8 cellular contexts compared by ENCODE assay signal in genomic region chr10:15167411-15168295, GRCh38. TPM values are rescaled to one million over a fixed set of nuclear protein-coding genes. Genes with fewer than 3 reads are reported as not detected.
DNase-seq lines count a peak whose midpoint lies in the region; ATAC-seq and TF ChIP-seq lines count a peak whose summit lies in the region.

No MANE protein-coding gene starts in this region.

- peak overlapping the region; percentile 67 for H3K4me3 ChIP-seq in CD8-positive, alpha-beta memory T cell (ENCODE audit: low read length)
- H3K4me3 ChIP-seq in SK-N-SH (ENCODE audit: low read depth in 2 of 2, low read length in 1 of 2) (peak overlapping the region; percentile 77 to 92), right atrium auricular region (peak overlapping the region; percentile 87 to 99)

- peaks cover 59 to 74% (median 67%) of the 10 kb centered on the region in 3 donors for H3K4me1 Mint-ChIP-seq in CD8-positive, alpha-beta memory T cell
- peaks cover 23% of the 10 kb centered on the region for H3K4me1 Mint-ChIP-seq in progenitor cell of endocrine pancreas (ENCODE audit: low read depth)

- H3F3A ChIP-seq in SK-N-SH (replicated peaks; ENCODE audit: insufficient read depth), result no peaks in the 10 kb centered on the region

- peak; percentile 10 to 66 (median 30) for DNase-seq in CD8-positive, alpha-beta memory T cell
- peak; percentile 78 for DNase-seq in SK-N-SH
- peak in 39 of 56 donors; percentile 7 to 67 (median 41) for DNase-seq in amygdala (lab: John Stamatoyannopoulos, UW)
- peak; percentile 63 for DNase-seq in right atrium auricular region (ENCODE audit: low spot score)
- DNase-seq in progenitor cell of endocrine pancreas (ENCODE audit: low spot score, unreplicated experiment), result peak; percentile 61
- DNase-seq in amniotic stem cell (lab: John Stamatoyannopoulos, UW), result no peak

- POLR2A ChIA-PET in CD8-positive, alpha-beta memory T cell (lab: Charles Lee), result interaction anchor here (0.6 to 2.9 kb wide), 7 partner anchors 18 to 644 kb away, joined by 3 to 20 read pairs (median 5); partner anchors contain the start of genes MEIG1 and RPP38
- POLR2A ChIA-PET in SK-N-SH (lab: Yijun Ruan, JAX), result interaction anchor here (0.6 kb wide), 1 partner anchor 214 kb away, joined by 7 read pairs; no protein-coding TSS in a partner anchor

- H3K79me2 ChIP-seq in SK-N-SH (ENCODE audit: insufficient read depth), result peaks cover 53% of the 10 kb centered on the region

- no peaks in the 10 kb centered on the region for H3K9me3 ChIP-seq in CD8-positive, alpha-beta memory T cell (ENCODE audit: low read length)
- H3K9me3 ChIP-seq in SK-N-SH (no peaks in the 10 kb centered on the region), right atrium auricular region (no peaks in the 10 kb centered on the region)

- H3K36me3 Mint-ChIP-seq in CD8-positive, alpha-beta memory T cell, result peaks cover 0 to 15% (median 0%) of the 10 kb centered on the region in 3 donors
- peaks cover 2% of the 10 kb centered on the region for H3K36me3 Mint-ChIP-seq in progenitor cell of endocrine pancreas (ENCODE audit: insufficient read depth)

- H3K9me3 Mint-ChIP-seq in CD8-positive, alpha-beta memory T cell, result no peaks in the 10 kb centered on the region
- no peaks in the 10 kb centered on the region for H3K9me3 Mint-ChIP-seq in progenitor cell of endocrine pancreas (ENCODE audit: low read depth)

- CTCF ChIA-PET in CD8-positive, alpha-beta memory T cell (lab: Charles Lee), result interaction anchor here (0.6 to 3.2 kb wide), 14 partner anchors 9 to 204 kb away, joined by 3 to 15 read pairs (median 3); partner anchors contain the start of gene FAM171A1
- CTCF ChIA-PET in SK-N-SH (lab: Yijun Ruan, JAX), result interaction anchor here (0.5 to 2.0 kb wide), 8 partner anchors 9 to 1390 kb away, joined by 3 to 7 read pairs (median 4); partner anchors contain the start of gene FAM171A1

- WGBS in SK-N-SH (ENCODE audit: low lambda C conversion rate), result under 1% methylated on average over 17 of the region's 55 CpGs

- no peak for TF ChIP-seq RAD21 in SK-N-SH (IDR thresholded peaks at IDR 0.05; ENCODE audit: low read length)

- H3K9me2 ChIP-seq in SK-N-SH, result no peaks in the 10 kb centered on the region

- H3K27ac Mint-ChIP-seq in CD8-positive, alpha-beta memory T cell, result peak overlapping the region; percentile 16 to 97 (median 92)
- H3K27ac Mint-ChIP-seq in progenitor cell of endocrine pancreas, result peak overlapping the region; percentile 94

- peak overlapping the region; percentile 88 for H3K4me2 ChIP-seq in SK-N-SH

- peak overlapping the region; percentile 85 for H2AFZ ChIP-seq in SK-N-SH (ENCODE audit: low read depth)

- peak overlapping the region; percentile 83 for H3K9ac ChIP-seq in SK-N-SH

- H3K27me3 Mint-ChIP-seq in CD8-positive, alpha-beta memory T cell, result no peaks in the 10 kb centered on the region
- H3K27me3 Mint-ChIP-seq in progenitor cell of endocrine pancreas, result no peaks in the 10 kb centered on the region

- no peaks in the 10 kb centered on the region for H3K36me3 ChIP-seq in CD8-positive, alpha-beta memory T cell (ENCODE audit: insufficient read depth, low read length)
- H3K36me3 ChIP-seq in SK-N-SH (replicated peaks in 1 of 2; ENCODE audit: control insufficient read depth in 1 of 2, insufficient read depth in 2 of 2, low read length in 1 of 2), result no peaks in the 10 kb centered on the region
- H3K36me3 ChIP-seq in right atrium auricular region, result no peaks in the 10 kb centered on the region

- H3K27ac ChIP-seq in CD8-positive, alpha-beta memory T cell (ENCODE audit: low read depth, low read length), result peak overlapping the region; percentile 28
- H3K27ac ChIP-seq in SK-N-SH (ENCODE audit: low read depth in 2 of 2, low read length in 1 of 2) (peak overlapping the region; percentile 73 to 88), right atrium auricular region (peak overlapping the region; percentile 92 to 93)

- peak; percentile 57 for TF ChIP-seq CTCF in SK-N-SH (IDR thresholded peaks at IDR 0.05)
- peak; percentile 20 to 61 for TF ChIP-seq CTCF in right atrium auricular region (IDR thresholded peaks at IDR 0.05)
- peak; percentile 64 for TF ChIP-seq CTCF in progenitor cell of endocrine pancreas (IDR thresholded peaks at IDR 0.05; ENCODE audit: unreplicated experiment)

- H3K27me3 ChIP-seq in CD8-positive, alpha-beta memory T cell (ENCODE audit: insufficient read depth, low read length, poor library complexity, severe bottlenecking), result no peaks in the 10 kb centered on the region
- H3K27me3 ChIP-seq in SK-N-SH (ENCODE audit: insufficient read depth) (no peaks in the 10 kb centered on the region), right atrium auricular region (no peaks in the 10 kb centered on the region)

- no peak for TF ChIP-seq EP300 in SK-N-SH (IDR thresholded peaks at IDR 0.05; ENCODE audit: borderline replicate concordance in 1 of 2, low read depth in 1 of 2, low read length in 1 of 2)

- peaks cover 15% of the 10 kb centered on the region; the same call in 1 of the 2 replicates for H4K20me1 ChIP-seq in SK-N-SH (ENCODE audit: insufficient read depth)

- peak overlapping the region; percentile 90 to 97 (median 95) for H3K4me3 Mint-ChIP-seq in CD8-positive, alpha-beta memory T cell
- peak overlapping the region; percentile 87 for H3K4me3 Mint-ChIP-seq in progenitor cell of endocrine pancreas (ENCODE audit: low read depth)

- H3K4me1 ChIP-seq in CD8-positive, alpha-beta memory T cell (ENCODE audit: insufficient read depth, low read length), result peaks cover 55% of the 10 kb centered on the region
- H3K4me1 ChIP-seq in SK-N-SH (ENCODE audit: control insufficient read depth in 1 of 2, insufficient read depth in 2 of 2, low read depth in 1 of 2, low read length in 1 of 2) (peaks cover 4 to 25% of the 10 kb centered on the region in 2 experiments), right atrium auricular region (peaks cover 0 to 40% of the 10 kb centered on the region in 2 donors)

- ATAC-seq in GM19397 (IDR thresholded peaks at IDR 0.05; ENCODE audit: unreplicated experiment), result peak; percentile 45
- ATAC-seq in HG03457 (IDR thresholded peaks at IDR 0.05; ENCODE audit: unreplicated experiment), result peak; percentile 34

TF ChIP-seq in SK-N-SH, 30 proteins besides CTCF, POLR2A, EP300 and RAD21:
- TF ChIP-seq RCOR1 (IDR thresholded peaks at IDR 0.05; ENCODE audit: low read length) (no peak), USF1 (IDR thresholded peaks at IDR 0.05; ENCODE audit: borderline replicate concordance, low read depth) (no peak), SMC3 (IDR thresholded peaks at IDR 0.05; ENCODE audit: low read depth, low read length) (no peak), ZBTB33 (IDR thresholded peaks at IDR 0.05; ENCODE audit: borderline replicate concordance, low read depth) (no peak)
- TF ChIP-seq, protein P1, sequence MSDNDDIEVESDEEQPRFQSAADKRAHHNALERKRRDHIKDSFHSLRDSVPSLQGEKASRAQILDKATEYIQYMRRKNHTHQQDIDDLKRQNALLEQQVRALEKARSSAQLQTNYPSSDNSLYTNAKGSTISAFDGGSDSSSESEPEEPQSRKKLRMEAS (IDR thresholded peaks at IDR 0.05; ENCODE audit: low read depth), result no peak

RNA-seq across cellular contexts. Expression of gene NMT2, which starts 0.8 kb away (rescaled TPM):
- 10 to 100 TPM; 16.1 to 16.8 TPM for total RNA-seq in CD8-positive, alpha-beta memory T cell
- polyA plus RNA-seq in CD8-positive, alpha-beta memory T cell, result 36.6 TPM
- polyA plus RNA-seq in SK-N-SH (2012; rRNA removed), result 25.9 and 26.5 TPM in 2 replicates
- polyA plus RNA-seq in SK-N-SH (2012; cell fraction: cytosol; rRNA removed), result 28.8 and 32.4 TPM in 2 replicates
- polyA plus RNA-seq in SK-N-SH (2012; cell fraction: nucleus; rRNA removed), result 38.5 and 52.3 TPM in 2 replicates
- total RNA-seq in right atrium auricular region, result 10 to 100 TPM in 1 of 2 donors, 1 to 10 TPM in 1; 9.7 to 10.5 TPM
- total RNA-seq in progenitor cell of endocrine pancreas, result 36.6 and 39.6 TPM in 2 replicates

Comparison
In these comparisons a context has a peak if more than half of its experiments do, and no peak if none do; other contexts are left out.
1. H3K27ac ChIP-seq: peak in every context shown above with its lines; median percentile 92 in right atrium auricular region; 80 in SK-N-SH; 28 in CD8-positive, alpha-beta memory T cell.